ENCODE assay signal across 26 cellular contexts in genomic region chr3:165983284-165983683, GRCh38.
DNase-seq lines count a peak whose midpoint lies in the region; ATAC-seq, FAIRE-seq and TF ChIP-seq lines count a peak whose summit lies in the region.
"Had no signal": no experiment of that assay in that cellular context is flagged by ENCODE, and none has a peak within 500 bp of the region (broad histone marks: within the 10 kb centered on the region; RNA-seq: fewer than 3 reads in every experiment).

No MANE protein-coding gene starts in this region.

- H4K91ac ChIP-seq in H1 (replicated peaks; ENCODE audit: insufficient read length, low read length) = no peak overlapping the region

- BruUV-seq in PC-3 (replicated peaks; lab: Mats Ljungman, UMichigan) = no TSS peak

- H4K5ac ChIP-seq in H1 (ENCODE audit: insufficient read length, low read depth, low read length) = peak overlapping the region; percentile 21

- no peaks in the 10 kb centered on the region for H3K27me3 Mint-ChIP-seq in GM23338 (ENCODE audit: insufficient read depth, low read depth, poor library complexity)
- H3K27me3 Mint-ChIP-seq: activated naive CD8-positive, alpha-beta T cell treated with anti-CD3 and anti-CD28 coated beads, Interleukin-2, amount 10 ng/mL, durations not matched to agents 7 days and 5 days; CD4-positive, alpha-beta memory T cell; central memory CD8-positive, alpha-beta T cell; effector memory CD8-positive, alpha-beta T cell had no signal

- H3K4me3 ChIP-seq in GM23338 (no peak overlapping the region), PC-3 (ENCODE audit: low read length) (peak overlapping the region; percentile 29; the same call in 1 of the 2 replicates), H1 (ENCODE audit: extremely low read depth in 1 of 4, insufficient read depth in 2 of 4, low read depth in 3 of 4, low read length in 4 of 4) (no peak overlapping the region)
- H3K4me3 ChIP-seq: gastrocnemius medialis, right atrium auricular region had no signal

- peak; percentile 45 for DNase-seq in GM23338 (ENCODE audit: low spot score)
- DNase-seq in PC-3 = peak; percentile 48
- DNase-seq in H1 (ENCODE audit: low read depth in 1 of 2, low spot score in 2 of 2) = no peak
- DNase-seq in lung microvascular endothelial cell (ENCODE audit: low read depth in 2 of 2) = peak; percentile 1 to 18
- no peak for DNase-seq in GM12891 (ENCODE audit: insufficient read length, low spot score)
- no peak for DNase-seq in central memory CD4-positive, alpha-beta T cell
- DNase-seq in cortex of kidney (lab: John Stamatoyannopoulos, UW) = no peak
- no peak for DNase-seq in SIG-M5 (lab: John Stamatoyannopoulos, UW)
- DNase-seq: activated naive CD8-positive, alpha-beta T cell treated with anti-CD3 and anti-CD28 coated beads, Interleukin-2, amount 10 ng/mL, durations not matched to agents 7 days and 5 days; CD4-positive, alpha-beta memory T cell; DMS79; effector memory CD8-positive, alpha-beta T cell; gastrocnemius medialis; KBM-7; NCI-H1092; NCI-H2081 treated with DMSO at 0.1 percent for 48 hours; NCI-H524 treated with DMSO at 0.1 percent for 48 hours; nucleus accumbens; stimulated activated naive CD4-positive, alpha-beta T cell; trophoblast cell had no signal

- peak overlapping the region; percentile 27; the same call in 1 of the 2 replicates for H3K4me2 ChIP-seq in GM23338
- H3K4me2 ChIP-seq in PC-3 (ENCODE audit: low read length) = peak overlapping the region; percentile 65
- H3K4me2 ChIP-seq in H1 (ENCODE audit: insufficient read depth in 1 of 2, low read depth in 2 of 2, low read length in 2 of 2) = no peak overlapping the region

- no peaks in the 10 kb centered on the region for H3K27me3 ChIP-seq in GM23338 (ENCODE audit: insufficient read depth)
- H3K27me3 ChIP-seq in PC-3 (ENCODE audit: low read length) = no peaks in the 10 kb centered on the region
- no peaks in the 10 kb centered on the region for H3K27me3 ChIP-seq in H1 (replicated peaks in 1 of 4; ENCODE audit: control insufficient read depth in 3 of 4, extremely low read depth in 1 of 4, insufficient read depth in 3 of 4, low read length in 3 of 4)
- H3K27me3 ChIP-seq: gastrocnemius medialis, right atrium auricular region had no signal

- intact Hi-C loops in PC-3 (cut with micrococcal nuclease) = no loop called here

- no peak overlapping the region for H2BK12ac ChIP-seq in H1 (ENCODE audit: low read depth, low read length)

- no peaks in the 10 kb centered on the region; the same call in 2 of the 3 replicates for H3K36me3 Mint-ChIP-seq in GM23338 (ENCODE audit: low read depth)
- H3K36me3 Mint-ChIP-seq: activated naive CD8-positive, alpha-beta T cell treated with anti-CD3 and anti-CD28 coated beads, Interleukin-2, amount 10 ng/mL, durations not matched to agents 7 days and 5 days; CD4-positive, alpha-beta memory T cell had no signal

- no peak overlapping the region for H3K56ac ChIP-seq in H1 (replicated peaks; ENCODE audit: insufficient read length, low read depth, low read length)

- H2BK15ac ChIP-seq in H1 (ENCODE audit: low read length) = no peak overlapping the region

- TF ChIP-seq CTCF in GM23338 (conservative IDR thresholded peaks at IDR 0.05; ENCODE audit: low read depth in 2 of 2) (no peak), PC-3 (conservative IDR thresholded peaks at IDR 0.05; ENCODE audit: low read depth, low read length) (no peak), H1 (IDR thresholded peaks at IDR 0.05; ENCODE audit: control extremely low read depth in 1 of 3, insufficient read depth in 1 of 3, low read depth in 1 of 3, low read length in 3 of 3) (no peak)

- CTCF ChIA-PET in PC-3 (lab: Charles Lee) (no interaction called here), H1 (lab: Charles Lee; ENCODE audit: partially characterized antibody) (interaction anchor here (0.6 kb wide), 1 partner anchor 591 kb away, joined by 3 read pairs; no protein-coding TSS in a partner anchor)

- H3K4ac ChIP-seq in H1 (replicated peaks; ENCODE audit: insufficient read length, low read depth, low read length) = no peak overlapping the region

- no peak for TF ChIP-seq POLR2A in H1 (IDR thresholded peaks at IDR 0.05; ENCODE audit: control extremely low read depth in 1 of 2, low read depth in 2 of 2, low read length in 2 of 2)
- no peak for TF ChIP-seq POLR2A in GM12891 (IDR thresholded peaks at IDR 0.05; ENCODE audit: low read depth, low read length)

- no peak overlapping the region for H2BK20ac ChIP-seq in H1 (ENCODE audit: low read length)

- H3K9ac ChIP-seq in PC-3 (ENCODE audit: low read length) (no peak overlapping the region), H1 (replicated peaks in 1 of 4; ENCODE audit: extremely low read depth in 1 of 4, low read depth in 3 of 4, low read length in 3 of 4) (no peak overlapping the region)

- H3K4me3 Mint-ChIP-seq in GM23338 = no peak overlapping the region
- H3K4me3 Mint-ChIP-seq: activated naive CD8-positive, alpha-beta T cell treated with anti-CD3 and anti-CD28 coated beads, Interleukin-2, amount 10 ng/mL, durations not matched to agents 7 days and 5 days; activated T-helper 1 cell treated with anti-CD3 and anti-CD28 coated beads, Interleukin-12 subunit alpha, Interleukin-12 subunit beta, Interleukin-2, Interleukin-4 antibody, amounts not matched to agents 30 ng/mL and 10 ng/mL and 1 ng/mL, durations not matched to agents 14 hours and 24 hours and 36 hours; CD4-positive, alpha-beta memory T cell; central memory CD8-positive, alpha-beta T cell; effector memory CD8-positive, alpha-beta T cell had no signal

- ATAC-seq in GM23338 = no peak
- peak; percentile 92 for ATAC-seq in PC-3
- ATAC-seq: activated CD4-positive, CD25-positive, alpha-beta regulatory T cell treated with anti-CD3 and anti-CD28 coated beads, Interleukin-2, amount 50 U/mL, for 24 hours; effector memory CD8-positive, alpha-beta T cell; gastrocnemius medialis; left lobe of liver had no signal

- FAIRE-seq in H1 (lab: Jason Lieb, UNC) (no peak), GM12891 (lab: Jason Lieb, UNC) (no peak)
- FAIRE-seq: GM18507 had no signal

- no peaks in the 10 kb centered on the region for H3K9me3 ChIP-seq in PC-3 (ENCODE audit: low read length)
- H3K9me3 ChIP-seq in H1 (ENCODE audit: insufficient read depth in 2 of 2, low read depth in 1 of 2, low read length in 1 of 2) = no peaks in the 10 kb centered on the region
- H3K9me3 ChIP-seq: gastrocnemius medialis, right atrium auricular region had no signal

- POLR2A ChIA-PET in PC-3 (lab: Charles Lee; ENCODE audit: unreplicated experiment) = interaction anchor here (0.6 kb wide), 1 partner anchor 1587 kb away, joined by 3 read pairs; no protein-coding TSS in a partner anchor
- POLR2A ChIA-PET in H1 (lab: Charles Lee; ENCODE audit: partially characterized antibody) = no interaction called here

- TF ChIP-seq RAD21 in H1 (IDR thresholded peaks at IDR 0.05 in 1 of 2, conservative IDR thresholded peaks at IDR 0.05 in 1 of 2; ENCODE audit: low read depth in 2 of 2, low read length in 2 of 2) = no peak

- H2AFZ ChIP-seq in GM23338 (no peak overlapping the region), PC-3 (ENCODE audit: low read length) (peak overlapping the region; percentile 19; the same call in 1 of the 2 replicates), H1 (ENCODE audit: low read length) (no peak overlapping the region)

- no peak overlapping the region for H3K23ac ChIP-seq in H1 (ENCODE audit: insufficient read length)

- no peak overlapping the region for H2BK120ac ChIP-seq in H1 (replicated peaks; ENCODE audit: low read depth, low read length)

- 75% methylated on average over 2 of the region's 2 CpGs; no CpG with 5 or more reads in 1 of the 2 experiments for WGBS in H1 (ENCODE audit: extremely low coverage in 1 of 2, insufficient coverage in 1 of 2, insufficient read length in 1 of 2, insufficient replicate concordance in 2 of 2, low coverage in 1 of 2, low lambda C conversion rate in 2 of 2, missing lambda C conversion rate in 1 of 2), 2 experiments

- H3K27ac Mint-ChIP-seq in GM23338 = peak overlapping the region; percentile 76
- H3K27ac Mint-ChIP-seq: activated naive CD8-positive, alpha-beta T cell treated with anti-CD3 and anti-CD28 coated beads, Interleukin-2, amount 10 ng/mL, durations not matched to agents 7 days and 5 days; activated T-helper 1 cell treated with anti-CD3 and anti-CD28 coated beads, Interleukin-12 subunit alpha, Interleukin-12 subunit beta, Interleukin-2, Interleukin-4 antibody, amounts not matched to agents 30 ng/mL and 10 ng/mL and 1 ng/mL, durations not matched to agents 14 hours and 24 hours and 36 hours; CD4-positive, alpha-beta memory T cell; effector memory CD8-positive, alpha-beta T cell had no signal

- H2BK5ac ChIP-seq in H1 (ENCODE audit: low read depth, low read length) = no peak overlapping the region

- H3K9me2 ChIP-seq in GM23338 (ENCODE audit: insufficient read depth) (no peaks in the 10 kb centered on the region), PC-3 (replicated peaks; ENCODE audit: low read length) (no peaks in the 10 kb centered on the region)

- no peak overlapping the region for H2AK5ac ChIP-seq in H1 (ENCODE audit: low read depth, low read length)

- no peak for TF ChIP-seq EP300 in H1 (IDR thresholded peaks at IDR 0.05; ENCODE audit: borderline replicate concordance in 1 of 2, low read depth in 2 of 2, low read length in 2 of 2)

- H3K36me3 ChIP-seq in GM23338 (ENCODE audit: insufficient read depth) (no peaks in the 10 kb centered on the region), PC-3 (ENCODE audit: low read depth, low read length) (no peaks in the 10 kb centered on the region), H1 (ENCODE audit: control insufficient read depth in 2 of 4, insufficient read depth in 4 of 4, low read length in 3 of 4) (no peaks in the 10 kb centered on the region)
- H3K36me3 ChIP-seq: gastrocnemius medialis, right atrium auricular region had no signal

- peaks cover 26% of the 10 kb centered on the region for H3K4me1 Mint-ChIP-seq in GM23338
- H3K4me1 Mint-ChIP-seq: activated naive CD8-positive, alpha-beta T cell treated with anti-CD3 and anti-CD28 coated beads, Interleukin-2, amount 10 ng/mL, durations not matched to agents 7 days and 5 days; CD4-positive, alpha-beta memory T cell; central memory CD8-positive, alpha-beta T cell had no signal

- no peaks in the 10 kb centered on the region for H3K23me2 ChIP-seq in H1 (ENCODE audit: low read depth, low read length)

- H3K79me2 ChIP-seq in GM23338 (replicated peaks; ENCODE audit: insufficient read depth) (no peaks in the 10 kb centered on the region), PC-3 (ENCODE audit: low read length) (no peaks in the 10 kb centered on the region), H1 (ENCODE audit: control insufficient read depth in 1 of 2, insufficient read depth in 2 of 2, low read length in 2 of 2) (no peaks in the 10 kb centered on the region)

- H3K4me1 ChIP-seq in GM23338 (ENCODE audit: insufficient read depth) = peaks cover 22% of the 10 kb centered on the region
- H3K4me1 ChIP-seq in PC-3 (ENCODE audit: insufficient read depth, low read length) = 0 out of 2 replicates have a peak, but pooled peaks cover 5% of the 10 kb centered on the region
- H3K4me1 ChIP-seq in H1 (replicated peaks in 1 of 4; ENCODE audit: control insufficient read depth in 3 of 4, insufficient read depth in 4 of 4, low read length in 3 of 4) = peaks cover 0 to 6% (median 3%) of the 10 kb centered on the region in 4 experiments; a peak in 3 of 7 replicates
- H3K4me1 ChIP-seq: gastrocnemius medialis, right atrium auricular region had no signal

- no peak overlapping the region for H4K8ac ChIP-seq in H1 (ENCODE audit: extremely low read depth, insufficient read depth, low read length)

- H3K27ac ChIP-seq in GM23338 (ENCODE audit: low read depth) = peak overlapping the region; percentile 88
- no peak overlapping the region for H3K27ac ChIP-seq in PC-3 (ENCODE audit: low read length)
- no peak overlapping the region for H3K27ac ChIP-seq in H1 (ENCODE audit: low read depth, low read length)
- H3K27ac ChIP-seq: gastrocnemius medialis, right atrium auricular region had no signal

- H4K20me1 ChIP-seq in GM23338 (replicated peaks; ENCODE audit: insufficient read depth) (no peaks in the 10 kb centered on the region), PC-3 (ENCODE audit: low read length) (no peaks in the 10 kb centered on the region), H1 (replicated peaks in 1 of 2; ENCODE audit: control insufficient read depth in 1 of 2, insufficient read depth in 2 of 2, low read length in 2 of 2) (no peaks in the 10 kb centered on the region)

- H3F3A ChIP-seq in GM23338 (replicated peaks; ENCODE audit: low read depth) (no peaks in the 10 kb centered on the region), PC-3 (ENCODE audit: low read length, unreplicated experiment) (no peaks in the 10 kb centered on the region)

- H3K18ac ChIP-seq in H1 (ENCODE audit: extremely low read depth, low read length) = no peak overlapping the region

- no peaks in the 10 kb centered on the region for H3K79me1 ChIP-seq in H1 (ENCODE audit: low read depth, low read length)

- H3K14ac ChIP-seq in H1 (ENCODE audit: insufficient read length) = no peak overlapping the region

- no peaks in the 10 kb centered on the region; the same call in 2 of the 3 replicates for H3K9me3 Mint-ChIP-seq in GM23338

Comparison
In these comparisons a context has a peak if more than half of its experiments do, and no peak if none do; other contexts are left out.
1. DNase-seq: peak in GM23338 (single experiment), PC-3 (single experiment) and lung microvascular endothelial cell (2 of 2); none in H1 (0 of 2), GM12891 (single experiment), central memory CD4-positive, alpha-beta T cell (single experiment), cortex of kidney (single experiment) and SIG-M5 (single experiment).
2. H3K4me2 ChIP-seq: peak in GM23338 (single experiment) and PC-3 (single experiment); none in H1 (0 of 2).